Comparison of ENCODE assay signal across 23 cellular contexts in the genomic region with DNA sequence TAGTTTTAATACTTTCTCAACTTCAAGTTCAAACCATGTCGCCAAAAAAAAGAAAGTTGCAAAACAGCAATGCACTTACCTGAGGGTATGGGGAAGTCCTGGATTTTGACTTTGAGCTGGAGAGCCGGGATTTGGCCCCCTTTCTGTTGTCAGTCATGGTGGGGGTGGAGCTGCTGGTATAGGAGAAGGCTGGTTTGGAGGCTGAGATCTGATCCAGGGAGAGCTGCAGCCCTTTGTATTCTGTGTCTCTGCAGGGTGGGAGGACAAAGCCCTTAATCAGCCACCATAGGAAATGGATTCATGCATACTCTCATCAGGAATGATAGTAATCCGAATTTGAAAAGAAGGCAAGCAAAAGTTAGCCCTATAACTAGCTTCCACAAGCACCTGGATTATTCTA. TPM values are rescaled to one million over a fixed set of nuclear protein-coding genes. Genes with fewer than 3 reads are reported as not detected.
"Had no signal": no experiment of that assay in that cellular context is flagged by ENCODE, and none has a peak within 500 bp of the region (broad histone marks: within the 10 kb centered on the region; RNA-seq: fewer than 3 reads in every experiment).

No MANE protein-coding gene starts in this region.

- H3K9ac ChIP-seq: parathyroid adenoma had no signal

- ATAC-seq: activated T-cell treated with anti-CD3 and anti-CD28 coated beads, Interleukin-2, amount 50 U/mL, for 72 hours; left lobe of liver; natural killer cell treated with Interleukin-12 subunit alpha and Interleukin-12 subunit beta and Interleukin-15 and Interleukin-18, amount 100 ng/mL, for 72 hours; right cardiac atrium; stimulated activated naive CD8-positive, alpha-beta T cell treated with anti-CD3 and anti-CD28 coated beads, Interleukin-15, Interleukin-2, amounts not matched to agents 100 U/mL and 50 U/mL, for 24 hours had no signal

- H3K4me1 Mint-ChIP-seq: activated naive CD4-positive, alpha-beta T cell treated with anti-CD3 and anti-CD28 coated beads, Interleukin-2, amount 10 ng/mL, durations not matched to agents 7 days and 5 days; immature natural killer cell had no signal

- H3K27me3 Mint-ChIP-seq: activated naive CD4-positive, alpha-beta T cell treated with anti-CD3 and anti-CD28 coated beads, Interleukin-2, amount 10 ng/mL, durations not matched to agents 7 days and 5 days had no signal

- H3K4me3 ChIP-seq: lung had no signal

- DNase-seq: activated CD4-positive, alpha-beta memory T cell treated with anti-CD3 and anti-CD28 coated beads for 36 hours; activated CD4-positive, alpha-beta T cell treated with anti-CD3 and anti-CD28 coated beads for 48 hours; activated effector memory CD4-positive, alpha-beta T cell treated with Interleukin-2 at 50 U/mL for 16 hours; activated naive CD4-positive, alpha-beta T cell treated with anti-CD3 and anti-CD28 coated beads, Interleukin-2, amount 10 ng/mL, durations not matched to agents 7 days and 5 days; activated T-cell treated with anti-CD3 and anti-CD28 coated beads, Interleukin-2, amount 50 U/mL, for 72 hours; amygdala; effector CD4-positive, alpha-beta T cell; erythroblast; foreskin fibroblast; immature natural killer cell; right cardiac atrium; stimulated activated CD4-positive, alpha-beta T cell treated with anti-CD3 and anti-CD28 coated beads, Interleukin-4, amount 100 ng/mL, for 4 hours; stimulated activated naive CD8-positive, alpha-beta T cell treated with anti-CD3 and anti-CD28 coated beads, Interleukin-15, Interleukin-2, amounts not matched to agents 100 U/mL and 50 U/mL, for 24 hours had no signal

- H3K36me3 Mint-ChIP-seq: activated CD4-positive, alpha-beta memory T cell treated with anti-CD3 and anti-CD28 coated beads for 36 hours; activated naive CD4-positive, alpha-beta T cell treated with anti-CD3 and anti-CD28 coated beads, Interleukin-2, amount 10 ng/mL, durations not matched to agents 7 days and 5 days; immature natural killer cell; mesothelial cell of epicardium; natural killer cell treated with Interleukin-12 subunit alpha and Interleukin-12 subunit beta and Interleukin-15 and Interleukin-18, amount 100 ng/mL, for 72 hours had no signal

- H3K9me3 Mint-ChIP-seq: activated CD4-positive, alpha-beta memory T cell treated with anti-CD3 and anti-CD28 coated beads for 36 hours; activated naive CD4-positive, alpha-beta T cell treated with anti-CD3 and anti-CD28 coated beads, Interleukin-2, amount 10 ng/mL, durations not matched to agents 7 days and 5 days; activated T-cell treated with anti-CD3 and anti-CD28 coated beads, Interleukin-2, amount 50 U/mL, for 72 hours; natural killer cell treated with Interleukin-12 subunit alpha and Interleukin-12 subunit beta and Interleukin-15 and Interleukin-18, amount 100 ng/mL, for 72 hours; T-helper 1 cell treated with Interleukin-12 subunit alpha and Interleukin-12 subunit beta and Interleukin-4 antibody, amounts not matched to agents 30 μg/mL and 1 μg/mL, for 36 hours had no signal

- H3K4me1 ChIP-seq: parathyroid adenoma had no signal

- H3K27ac Mint-ChIP-seq: activated CD4-positive, alpha-beta memory T cell treated with anti-CD3 and anti-CD28 coated beads for 36 hours; activated naive CD4-positive, alpha-beta T cell treated with anti-CD3 and anti-CD28 coated beads, Interleukin-2, amount 10 ng/mL, durations not matched to agents 7 days and 5 days; activated T-cell treated with anti-CD3 and anti-CD28 coated beads, Interleukin-2, amount 50 U/mL, for 72 hours; immature natural killer cell; mesothelial cell of epicardium; natural killer cell treated with Interleukin-12 subunit alpha and Interleukin-12 subunit beta and Interleukin-15 and Interleukin-18, amount 100 ng/mL, for 72 hours; T-helper 1 cell treated with Interleukin-12 subunit alpha and Interleukin-12 subunit beta and Interleukin-4 antibody, amounts not matched to agents 30 μg/mL and 1 μg/mL, for 36 hours had no signal

- H3K27ac ChIP-seq: parathyroid adenoma had no signal

- H3K4me3 Mint-ChIP-seq: activated CD4-positive, alpha-beta memory T cell treated with anti-CD3 and anti-CD28 coated beads for 36 hours; activated naive CD4-positive, alpha-beta T cell treated with anti-CD3 and anti-CD28 coated beads, Interleukin-2, amount 10 ng/mL, durations not matched to agents 7 days and 5 days; activated T-cell treated with anti-CD3 and anti-CD28 coated beads, Interleukin-2, amount 50 U/mL, for 72 hours; immature natural killer cell; mesothelial cell of epicardium; natural killer cell treated with Interleukin-12 subunit alpha and Interleukin-12 subunit beta and Interleukin-15 and Interleukin-18, amount 100 ng/mL, for 72 hours; T-helper 1 cell treated with Interleukin-12 subunit alpha and Interleukin-12 subunit beta and Interleukin-4 antibody, amounts not matched to agents 30 μg/mL and 1 μg/mL, for 36 hours had no signal

RNA-seq across cellular contexts. Expression of a gene that starts 44.0 kb away (rescaled TPM):
- total RNA-seq: activated CD4-positive, alpha-beta memory T cell treated with anti-CD3 and anti-CD28 coated beads for 36 hours; cerebellum; fibroblast of lung; glomerular endothelial cell; left lobe of liver; lung; mesothelial cell of epicardium; natural killer cell treated with Interleukin-12 subunit alpha and Interleukin-12 subunit beta and Interleukin-15 and Interleukin-18, amount 100 ng/mL, for 72 hours; right cardiac atrium had no signal
- polyA plus RNA-seq: fibroblast of lung, immature natural killer cell, lung, right cardiac atrium, urinary bladder had no signal
